In the genomic region with DNA sequence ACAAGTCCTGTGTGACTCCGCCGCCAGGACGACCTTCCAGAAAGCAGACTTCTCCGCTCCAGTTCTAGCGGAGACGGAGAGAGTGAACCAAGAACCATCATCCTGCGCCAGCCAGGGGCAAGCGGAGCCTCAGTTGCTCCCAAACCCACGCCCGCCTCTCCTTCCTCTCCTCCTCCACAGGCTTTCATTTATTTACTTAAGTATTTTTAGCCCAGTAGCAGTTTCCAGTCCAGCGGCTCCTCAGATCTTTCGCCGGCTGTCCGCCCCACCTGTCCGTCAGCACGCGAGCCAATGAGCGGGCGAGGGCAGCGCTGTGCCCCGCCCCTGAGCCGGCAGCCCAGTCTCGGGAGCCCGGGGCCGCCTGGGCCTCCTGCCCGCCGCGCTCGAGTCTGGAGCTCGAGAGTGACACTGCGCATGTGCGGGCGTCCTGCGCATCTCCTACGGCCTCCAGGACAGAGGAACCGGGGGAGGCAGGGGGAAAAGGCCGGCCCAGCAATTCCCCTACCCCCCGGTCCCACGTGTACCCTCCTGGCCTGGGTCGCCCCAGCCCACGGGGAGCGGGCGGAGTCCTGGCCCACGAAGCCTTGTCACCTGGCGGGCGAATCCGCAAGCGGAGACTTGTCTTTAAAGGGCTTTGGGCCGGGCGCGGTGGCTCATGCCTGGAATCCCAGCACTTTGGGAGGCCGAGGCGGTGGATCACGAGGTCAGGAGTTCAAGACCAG, we compare ENCODE assay signal across 1 cellular context.
TF ChIP-seq lines count a peak whose summit lies in the region.

A gene (plus strand): TSS at position 425 of the 722 bp plus-strand sequence.

TF ChIP-seq in HEK293, 187 proteins besides CTCF, POLR2A, EP300 and RAD21 (continued from another document and continues in another):
- TF ChIP-seq, protein P1, sequence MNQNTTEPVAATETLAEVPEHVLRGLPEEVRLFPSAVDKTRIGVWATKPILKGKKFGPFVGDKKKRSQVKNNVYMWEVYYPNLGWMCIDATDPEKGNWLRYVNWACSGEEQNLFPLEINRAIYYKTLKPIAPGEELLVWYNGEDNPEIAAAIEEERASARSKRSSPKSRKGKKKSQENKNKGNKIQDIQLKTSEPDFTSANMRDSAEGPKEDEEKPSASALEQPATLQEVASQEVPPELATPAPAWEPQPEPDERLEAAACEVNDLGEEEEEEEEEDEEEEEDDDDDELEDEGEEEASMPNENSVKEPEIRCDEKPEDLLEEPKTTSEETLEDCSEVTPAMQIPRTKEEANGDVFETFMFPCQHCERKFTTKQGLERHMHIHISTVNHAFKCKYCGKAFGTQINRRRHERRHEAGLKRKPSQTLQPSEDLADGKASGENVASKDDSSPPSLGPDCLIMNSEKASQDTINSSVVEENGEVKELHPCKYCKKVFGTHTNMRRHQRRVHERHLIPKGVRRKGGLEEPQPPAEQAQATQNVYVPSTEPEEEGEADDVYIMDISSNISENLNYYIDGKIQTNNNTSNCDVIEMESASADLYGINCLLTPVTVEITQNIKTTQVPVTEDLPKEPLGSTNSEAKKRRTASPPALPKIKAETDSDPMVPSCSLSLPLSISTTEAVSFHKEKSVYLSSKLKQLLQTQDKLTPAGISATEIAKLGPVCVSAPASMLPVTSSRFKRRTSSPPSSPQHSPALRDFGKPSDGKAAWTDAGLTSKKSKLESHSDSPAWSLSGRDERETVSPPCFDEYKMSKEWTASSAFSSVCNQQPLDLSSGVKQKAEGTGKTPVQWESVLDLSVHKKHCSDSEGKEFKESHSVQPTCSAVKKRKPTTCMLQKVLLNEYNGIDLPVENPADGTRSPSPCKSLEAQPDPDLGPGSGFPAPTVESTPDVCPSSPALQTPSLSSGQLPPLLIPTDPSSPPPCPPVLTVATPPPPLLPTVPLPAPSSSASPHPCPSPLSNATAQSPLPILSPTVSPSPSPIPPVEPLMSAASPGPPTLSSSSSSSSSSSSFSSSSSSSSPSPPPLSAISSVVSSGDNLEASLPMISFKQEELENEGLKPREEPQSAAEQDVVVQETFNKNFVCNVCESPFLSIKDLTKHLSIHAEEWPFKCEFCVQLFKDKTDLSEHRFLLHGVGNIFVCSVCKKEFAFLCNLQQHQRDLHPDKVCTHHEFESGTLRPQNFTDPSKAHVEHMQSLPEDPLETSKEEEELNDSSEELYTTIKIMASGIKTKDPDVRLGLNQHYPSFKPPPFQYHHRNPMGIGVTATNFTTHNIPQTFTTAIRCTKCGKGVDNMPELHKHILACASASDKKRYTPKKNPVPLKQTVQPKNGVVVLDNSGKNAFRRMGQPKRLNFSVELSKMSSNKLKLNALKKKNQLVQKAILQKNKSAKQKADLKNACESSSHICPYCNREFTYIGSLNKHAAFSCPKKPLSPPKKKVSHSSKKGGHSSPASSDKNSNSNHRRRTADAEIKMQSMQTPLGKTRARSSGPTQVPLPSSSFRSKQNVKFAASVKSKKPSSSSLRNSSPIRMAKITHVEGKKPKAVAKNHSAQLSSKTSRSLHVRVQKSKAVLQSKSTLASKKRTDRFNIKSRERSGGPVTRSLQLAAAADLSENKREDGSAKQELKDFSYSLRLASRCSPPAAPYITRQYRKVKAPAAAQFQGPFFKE (tag by site-specific recombination; IDR thresholded peaks at IDR 0.05; ENCODE audit: borderline replicate concordance), result no peak
- no peak for TF ChIP-seq ZNF549 (tag by site-specific recombination; IDR thresholded peaks at IDR 0.05)
- TF ChIP-seq ZNF391 (tag by site-specific recombination; IDR thresholded peaks at IDR 0.05; ENCODE audit: borderline replicate concordance, low read depth), result 0 out of 2 replicates have a peak, but pooled peaks have one; percentile 59
- 0 out of 2 replicates have a peak, but pooled peaks have one; percentile 10 for TF ChIP-seq ZNF660 (tag by site-specific recombination; IDR thresholded peaks at IDR 0.05)
- TF ChIP-seq, protein P2, sequence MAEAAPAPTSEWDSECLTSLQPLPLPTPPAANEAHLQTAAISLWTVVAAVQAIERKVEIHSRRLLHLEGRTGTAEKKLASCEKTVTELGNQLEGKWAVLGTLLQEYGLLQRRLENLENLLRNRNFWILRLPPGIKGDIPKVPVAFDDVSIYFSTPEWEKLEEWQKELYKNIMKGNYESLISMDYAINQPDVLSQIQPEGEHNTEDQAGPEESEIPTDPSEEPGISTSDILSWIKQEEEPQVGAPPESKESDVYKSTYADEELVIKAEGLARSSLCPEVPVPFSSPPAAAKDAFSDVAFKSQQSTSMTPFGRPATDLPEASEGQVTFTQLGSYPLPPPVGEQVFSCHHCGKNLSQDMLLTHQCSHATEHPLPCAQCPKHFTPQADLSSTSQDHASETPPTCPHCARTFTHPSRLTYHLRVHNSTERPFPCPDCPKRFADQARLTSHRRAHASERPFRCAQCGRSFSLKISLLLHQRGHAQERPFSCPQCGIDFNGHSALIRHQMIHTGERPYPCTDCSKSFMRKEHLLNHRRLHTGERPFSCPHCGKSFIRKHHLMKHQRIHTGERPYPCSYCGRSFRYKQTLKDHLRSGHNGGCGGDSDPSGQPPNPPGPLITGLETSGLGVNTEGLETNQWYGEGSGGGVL (tag by site-specific recombination; IDR thresholded peaks at IDR 0.05), result peak; percentile 75
- peak; percentile 79 for TF ChIP-seq KLF16 (tag by site-specific recombination; IDR thresholded peaks at IDR 0.05)
- TF ChIP-seq, protein P3, sequence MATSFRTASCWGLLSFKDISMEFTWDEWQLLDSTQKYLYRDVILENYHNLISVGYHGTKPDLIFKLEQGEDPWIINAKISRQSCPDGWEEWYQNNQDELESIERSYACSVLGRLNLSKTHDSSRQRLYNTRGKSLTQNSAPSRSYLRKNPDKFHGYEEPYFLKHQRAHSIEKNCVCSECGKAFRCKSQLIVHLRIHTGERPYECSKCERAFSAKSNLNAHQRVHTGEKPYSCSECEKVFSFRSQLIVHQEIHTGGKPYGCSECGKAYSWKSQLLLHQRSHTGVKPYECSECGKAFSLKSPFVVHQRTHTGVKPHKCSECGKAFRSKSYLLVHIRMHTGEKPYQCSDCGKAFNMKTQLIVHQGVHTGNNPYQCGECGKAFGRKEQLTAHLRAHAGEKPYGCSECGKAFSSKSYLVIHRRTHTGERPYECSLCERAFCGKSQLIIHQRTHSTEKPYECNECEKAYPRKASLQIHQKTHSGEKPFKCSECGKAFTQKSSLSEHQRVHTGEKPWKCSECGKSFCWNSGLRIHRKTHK (tag by site-specific recombination; IDR thresholded peaks at IDR 0.05), result no peak
- TF ChIP-seq ZNF23 (tag by site-specific recombination; IDR thresholded peaks at IDR 0.05; ENCODE audit: borderline replicate concordance), result no peak
- TF ChIP-seq, protein P4, sequence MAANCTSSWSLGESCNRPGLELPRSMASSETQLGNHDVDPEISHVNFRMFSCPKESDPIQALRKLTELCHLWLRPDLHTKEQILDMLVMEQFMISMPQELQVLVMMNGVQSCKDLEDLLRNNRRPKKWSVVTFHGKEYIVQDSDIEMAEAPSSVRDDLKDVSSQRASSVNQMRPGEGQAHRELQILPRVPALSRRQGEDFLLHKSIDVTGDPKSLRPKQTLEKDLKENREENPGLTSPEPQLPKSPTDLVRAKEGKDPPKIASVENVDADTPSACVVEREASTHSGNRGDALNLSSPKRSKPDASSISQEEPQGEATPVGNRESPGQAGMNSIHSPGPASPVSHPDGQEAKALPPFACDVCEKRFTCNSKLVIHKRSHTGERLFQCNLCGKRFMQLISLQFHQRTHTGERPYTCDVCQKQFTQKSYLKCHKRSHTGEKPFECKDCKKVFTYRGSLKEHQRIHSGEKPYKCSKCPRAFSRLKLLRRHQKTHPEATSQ (tag by site-specific recombination; IDR thresholded peaks at IDR 0.05), result peak; percentile 36; the same call in 1 of the 2 replicates
- TF ChIP-seq, protein P5, sequence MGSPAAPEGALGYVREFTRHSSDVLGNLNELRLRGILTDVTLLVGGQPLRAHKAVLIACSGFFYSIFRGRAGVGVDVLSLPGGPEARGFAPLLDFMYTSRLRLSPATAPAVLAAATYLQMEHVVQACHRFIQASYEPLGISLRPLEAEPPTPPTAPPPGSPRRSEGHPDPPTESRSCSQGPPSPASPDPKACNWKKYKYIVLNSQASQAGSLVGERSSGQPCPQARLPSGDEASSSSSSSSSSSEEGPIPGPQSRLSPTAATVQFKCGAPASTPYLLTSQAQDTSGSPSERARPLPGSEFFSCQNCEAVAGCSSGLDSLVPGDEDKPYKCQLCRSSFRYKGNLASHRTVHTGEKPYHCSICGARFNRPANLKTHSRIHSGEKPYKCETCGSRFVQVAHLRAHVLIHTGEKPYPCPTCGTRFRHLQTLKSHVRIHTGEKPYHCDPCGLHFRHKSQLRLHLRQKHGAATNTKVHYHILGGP (tag by site-specific recombination; IDR thresholded peaks at IDR 0.05), result no peak
- TF ChIP-seq ZNF433 (tag by site-specific recombination; IDR thresholded peaks at IDR 0.05; ENCODE audit: low read depth), result no peak
- TF ChIP-seq ZNF677 (tag by site-specific recombination; IDR thresholded peaks at IDR 0.05), result no peak
- no peak for TF ChIP-seq ZNF19 (tag by site-specific recombination; IDR thresholded peaks at IDR 0.05; ENCODE audit: low read depth)
- peak; percentile 66 for TF ChIP-seq ZNF76 (tag by site-specific recombination; IDR thresholded peaks at IDR 0.05; ENCODE audit: borderline replicate concordance, low read depth)
- TF ChIP-seq ZNF701 (tag by site-specific recombination; IDR thresholded peaks at IDR 0.05), result no peak
- TF ChIP-seq, protein P6, sequence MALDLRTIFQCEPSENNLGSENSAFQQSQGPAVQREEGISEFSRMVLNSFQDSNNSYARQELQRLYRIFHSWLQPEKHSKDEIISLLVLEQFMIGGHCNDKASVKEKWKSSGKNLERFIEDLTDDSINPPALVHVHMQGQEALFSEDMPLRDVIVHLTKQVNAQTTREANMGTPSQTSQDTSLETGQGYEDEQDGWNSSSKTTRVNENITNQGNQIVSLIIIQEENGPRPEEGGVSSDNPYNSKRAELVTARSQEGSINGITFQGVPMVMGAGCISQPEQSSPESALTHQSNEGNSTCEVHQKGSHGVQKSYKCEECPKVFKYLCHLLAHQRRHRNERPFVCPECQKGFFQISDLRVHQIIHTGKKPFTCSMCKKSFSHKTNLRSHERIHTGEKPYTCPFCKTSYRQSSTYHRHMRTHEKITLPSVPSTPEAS (tag by site-specific recombination; IDR thresholded peaks at IDR 0.05), result no peak
- TF ChIP-seq ZXDB (tag by site-specific recombination; IDR thresholded peaks at IDR 0.05), result peak; percentile 70
- peak; percentile 91 for TF ChIP-seq ZSCAN30 (tag by site-specific recombination; IDR thresholded peaks at IDR 0.05)
- peak; percentile 21; the same call in 1 of the 2 replicates for TF ChIP-seq IKZF3 (tag by site-specific recombination; IDR thresholded peaks at IDR 0.05)
- TF ChIP-seq ZNF510 (tag by site-specific recombination; IDR thresholded peaks at IDR 0.05; ENCODE audit: insufficient replicate concordance), result no peak
- no peak for TF ChIP-seq ZNF654 (tag by site-specific recombination; IDR thresholded peaks at IDR 0.05; ENCODE audit: low read depth)
- no peak for TF ChIP-seq ZNF544 (tag by site-specific recombination; IDR thresholded peaks at IDR 0.05)
- no peak for TF ChIP-seq ZNF521 (tag by site-specific recombination; IDR thresholded peaks at IDR 0.05)
- TF ChIP-seq KLF9 (tag by site-specific recombination; IDR thresholded peaks at IDR 0.05; ENCODE audit: low read depth), result 0 out of 2 replicates have a peak, but pooled peaks have one; percentile 35
- TF ChIP-seq ZNF174 (tag by site-specific recombination; IDR thresholded peaks at IDR 0.05), result no peak
- TF ChIP-seq ZNF223 (tag by site-specific recombination; IDR thresholded peaks at IDR 0.05), result no peak
- TF ChIP-seq, protein P7, sequence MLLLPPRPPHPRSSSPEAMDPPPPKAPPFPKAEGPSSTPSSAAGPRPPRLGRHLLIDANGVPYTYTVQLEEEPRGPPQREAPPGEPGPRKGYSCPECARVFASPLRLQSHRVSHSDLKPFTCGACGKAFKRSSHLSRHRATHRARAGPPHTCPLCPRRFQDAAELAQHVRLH (tag by site-specific recombination; IDR thresholded peaks at IDR 0.05), result peak; percentile 88; the same call in 1 of the 2 replicates
- peak; percentile 71 for TF ChIP-seq ZBTB17 (tag by site-specific recombination; IDR thresholded peaks at IDR 0.05)
- TF ChIP-seq ZNF843 (tag by site-specific recombination; IDR thresholded peaks at IDR 0.05), result no peak
- TF ChIP-seq ZNF350 (tag by site-specific recombination; IDR thresholded peaks at IDR 0.05), result no peak
- TF ChIP-seq ZNF514 (tag by site-specific recombination; IDR thresholded peaks at IDR 0.05), result no peak
- TF ChIP-seq GLIS1 (tag by site-specific recombination; IDR thresholded peaks at IDR 0.05), result peak; percentile 94
- peak; percentile 94 for TF ChIP-seq ZFHX2 (tag by site-specific recombination; conservative IDR thresholded peaks at IDR 0.05)
- 0 out of 2 replicates have a peak, but pooled peaks have one; percentile 15 for TF ChIP-seq MZF1 (tag by site-specific recombination; IDR thresholded peaks at IDR 0.05; ENCODE audit: borderline replicate concordance)
- 0 out of 2 replicates have a peak, but pooled peaks have one; percentile 31 for TF ChIP-seq ZNF416 (tag by site-specific recombination; IDR thresholded peaks at IDR 0.05)
- TF ChIP-seq ZNF114 (tag by site-specific recombination; IDR thresholded peaks at IDR 0.05), result no peak
- 0 out of 2 replicates have a peak, but pooled peaks have one; percentile 29 for TF ChIP-seq BCL11B (tag by site-specific recombination; IDR thresholded peaks at IDR 0.05; ENCODE audit: low read depth)
- TF ChIP-seq, protein P8, sequence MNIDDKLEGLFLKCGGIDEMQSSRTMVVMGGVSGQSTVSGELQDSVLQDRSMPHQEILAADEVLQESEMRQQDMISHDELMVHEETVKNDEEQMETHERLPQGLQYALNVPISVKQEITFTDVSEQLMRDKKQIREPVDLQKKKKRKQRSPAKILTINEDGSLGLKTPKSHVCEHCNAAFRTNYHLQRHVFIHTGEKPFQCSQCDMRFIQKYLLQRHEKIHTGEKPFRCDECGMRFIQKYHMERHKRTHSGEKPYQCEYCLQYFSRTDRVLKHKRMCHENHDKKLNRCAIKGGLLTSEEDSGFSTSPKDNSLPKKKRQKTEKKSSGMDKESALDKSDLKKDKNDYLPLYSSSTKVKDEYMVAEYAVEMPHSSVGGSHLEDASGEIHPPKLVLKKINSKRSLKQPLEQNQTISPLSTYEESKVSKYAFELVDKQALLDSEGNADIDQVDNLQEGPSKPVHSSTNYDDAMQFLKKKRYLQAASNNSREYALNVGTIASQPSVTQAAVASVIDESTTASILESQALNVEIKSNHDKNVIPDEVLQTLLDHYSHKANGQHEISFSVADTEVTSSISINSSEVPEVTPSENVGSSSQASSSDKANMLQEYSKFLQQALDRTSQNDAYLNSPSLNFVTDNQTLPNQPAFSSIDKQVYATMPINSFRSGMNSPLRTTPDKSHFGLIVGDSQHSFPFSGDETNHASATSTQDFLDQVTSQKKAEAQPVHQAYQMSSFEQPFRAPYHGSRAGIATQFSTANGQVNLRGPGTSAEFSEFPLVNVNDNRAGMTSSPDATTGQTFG (tag by site-specific recombination; IDR thresholded peaks at IDR 0.05; ENCODE audit: borderline replicate concordance), result 0 out of 2 replicates have a peak, but pooled peaks have one; percentile 35
- TF ChIP-seq ZSCAN16 (tag by site-specific recombination; IDR thresholded peaks at IDR 0.05), result no peak
- TF ChIP-seq ZNF548 (tag by site-specific recombination; IDR thresholded peaks at IDR 0.05), result no peak
